8 cellular contexts compared by ENCODE assay signal in the genomic region with DNA sequence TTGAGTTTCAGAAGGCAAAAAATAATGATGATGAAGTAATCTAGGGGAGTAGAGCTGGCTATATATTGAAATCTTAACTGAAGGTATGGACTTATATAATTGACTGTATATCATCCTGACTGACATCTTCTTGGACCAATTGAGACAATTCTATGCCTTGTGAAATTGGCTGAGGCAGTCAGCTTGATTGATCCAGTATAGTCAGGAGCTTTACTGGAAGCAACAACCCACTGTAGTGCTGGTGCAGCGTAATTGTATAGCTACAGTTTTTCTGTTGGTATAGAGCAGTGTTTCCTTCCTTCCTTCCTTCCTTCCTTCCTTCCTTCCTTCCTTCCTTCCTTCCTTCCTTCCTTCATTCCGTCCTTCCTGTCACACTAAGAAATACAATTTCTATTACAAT.
"Had no signal": no experiment of that assay in that cellular context is flagged by ENCODE, and none has a peak within 500 bp of the region (broad histone marks: within the 10 kb centered on the region; RNA-seq: fewer than 3 reads in every experiment).

No MANE protein-coding gene starts in this region.

- ATAC-seq: HCT116, K562 had no signal

- H3K36me3 ChIP-seq: HAP-1 had no signal

- H3K9ac ChIP-seq: GM23248 had no signal

- H3K9me3 ChIP-seq: HAP-1 had no signal

- DNase-seq: GM23248, GOT3, H7, IMR-90, KG1 had no signal

- H3K4me3 ChIP-seq: GM23248, HAP-1, K562 had no signal

- H3K4me1 ChIP-seq: HAP-1 had no signal

- H3K27ac ChIP-seq: GM23248 had no signal
